8 cellular contexts compared by ENCODE assay signal in genomic region chr17:41496803-41497484, GRCh38. TPM values are rescaled to one million over a fixed set of nuclear protein-coding genes. Genes with fewer than 3 reads are reported as not detected.
DNase-seq lines count a peak whose midpoint lies in the region; ATAC-seq lines count a peak whose summit lies in the region.

No MANE protein-coding gene starts in this region.

- H3K9me3 ChIP-seq in effector memory CD4-positive, alpha-beta T cell (ENCODE audit: control insufficient read depth, low read length), result no peaks in the 10 kb centered on the region

- peaks cover 6% of the 10 kb centered on the region for H3K4me1 ChIP-seq in effector memory CD4-positive, alpha-beta T cell (ENCODE audit: control insufficient read depth, insufficient read depth, low read length, poor library complexity, severe bottlenecking)

- peak; percentile 47 for ATAC-seq in HG02588 (IDR thresholded peaks at IDR 0.05; ENCODE audit: unreplicated experiment)
- no peak for ATAC-seq in HG03095 (IDR thresholded peaks at IDR 0.05; ENCODE audit: unreplicated experiment)

- H3K27me3 ChIP-seq in effector memory CD4-positive, alpha-beta T cell (replicated peaks; ENCODE audit: control insufficient read depth, insufficient read depth, low read length, poor library complexity, severe bottlenecking), result no peaks in the 10 kb centered on the region

- peak; percentile 92 for DNase-seq in ELF-1 (ENCODE audit: low read depth, low spot score)
- peak; percentile 74 to 88 for DNase-seq in NCI-H526 (lab: John Stamatoyannopoulos, UW)
- peak; percentile 9 to 46 for DNase-seq in activated CD4-positive, alpha-beta T cell treated with anti-CD3 and anti-CD28 coated beads, Interleukin-2, amount 50 U/mL, for 24 hours (ENCODE audit: low read depth in 1 of 2, low spot score in 1 of 2)
- DNase-seq in effector memory CD4-positive, alpha-beta T cell, result peak in 2 of 3 donors; percentile 10 to 28
- DNase-seq in mucosa of gallbladder (ENCODE audit: low spot score), result peak; percentile 81
- DNase-seq in stimulated activated naive CD4-positive, alpha-beta T cell (lab: John Stamatoyannopoulos, UW), result peak; percentile 4 to 39 (median 19)

- no peaks in the 10 kb centered on the region for H3K36me3 ChIP-seq in effector memory CD4-positive, alpha-beta T cell (ENCODE audit: control insufficient read depth, insufficient read depth, low read length)

- H3K4me3 ChIP-seq in effector memory CD4-positive, alpha-beta T cell (ENCODE audit: insufficient read depth, low read depth, low read length, poor library complexity, severe bottlenecking), result no peak overlapping the region

- no peak overlapping the region for H3K27ac ChIP-seq in effector memory CD4-positive, alpha-beta T cell (ENCODE audit: insufficient read depth, low read length, poor library complexity, severe bottlenecking)

RNA-seq across cellular contexts. Expression of gene KRT36, which starts 7.2 kb away (rescaled TPM):
- total RNA-seq in mucosa of gallbladder, result not detected

RNA-seq across cellular contexts. Expression of gene KRT13, which starts 8.5 kb away (rescaled TPM):
- 0.40 TPM for total RNA-seq in mucosa of gallbladder

RNA-seq across cellular contexts. Expression of gene KRT35, which starts 16.0 kb away (rescaled TPM):
- total RNA-seq in mucosa of gallbladder, result not detected

RNA-seq across cellular contexts. Expression of gene KRT15, which starts 21.7 kb away (rescaled TPM):
- total RNA-seq in mucosa of gallbladder, result 5.6 TPM

RNA-seq across cellular contexts. Expression of gene KRT32, which starts 29.8 kb away (rescaled TPM):
- not detected for total RNA-seq in mucosa of gallbladder

Comparison
In these comparisons a context has a peak if more than half of its experiments do, and no peak if none do; other contexts are left out.
1. DNase-seq: peak in every context shown above with its lines; median percentile 92 in ELF-1; 81 in NCI-H526; 81 in mucosa of gallbladder; 28 in activated CD4-positive, alpha-beta T cell treated with anti-CD3 and anti-CD28 coated beads, Interleukin-2, amount 50 U/mL, for 24 hours; 19 in effector memory CD4-positive, alpha-beta T cell; 19 in stimulated activated naive CD4-positive, alpha-beta T cell.